ENCODE assay signal across 12 cellular contexts in the genomic region with DNA sequence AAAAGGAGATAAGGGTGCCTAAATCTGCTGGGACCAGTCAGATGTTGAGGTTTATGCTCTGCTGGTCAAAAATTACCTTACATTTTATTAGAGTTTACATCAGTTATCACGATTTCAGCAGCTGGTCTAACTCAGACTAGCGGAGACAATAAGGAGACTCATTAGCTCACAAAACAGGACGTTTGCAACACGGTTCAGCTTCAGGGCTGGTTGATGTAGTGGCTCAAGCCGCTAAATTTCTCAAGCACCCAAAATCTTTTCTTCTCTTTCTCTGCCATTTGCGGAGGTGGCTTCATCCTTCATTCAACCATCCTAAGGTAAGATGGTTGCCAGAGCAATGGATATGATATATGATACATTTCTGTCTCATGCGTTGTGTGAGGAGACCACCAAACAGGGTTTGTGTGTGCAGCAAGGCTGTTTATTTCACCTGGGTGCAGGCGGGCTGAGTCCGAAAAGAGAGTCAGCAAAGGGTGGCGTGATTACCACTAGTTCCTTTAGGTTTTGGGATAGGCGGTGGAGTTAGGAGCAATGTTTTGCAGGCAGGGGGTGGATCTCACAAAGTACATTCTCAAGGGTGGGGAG. TPM values are rescaled to one million over a fixed set of nuclear protein-coding genes. Genes with fewer than 3 reads are reported as not detected.
A peak's percentile ranks its signal among the peaks of the same experiment; 100 is the strongest.
DNase-seq lines count a peak whose midpoint lies in the region; ATAC-seq and TF ChIP-seq lines count a peak whose summit lies in the region.
"Had no signal": no experiment of that assay in that cellular context is flagged by ENCODE, and none has a peak within 500 bp of the region (broad histone marks: within the 10 kb centered on the region; RNA-seq: fewer than 3 reads in every experiment).

No MANE protein-coding gene starts in this region.

- POLR2A ChIA-PET in activated B cell treated with CpG ODN at 0.5 μM for 24 hours (lab: Charles Lee) (interaction anchor here (0.5 kb wide), 1 partner anchor 27 kb away, joined by 3 read pairs; no protein-coding TSS in a partner anchor), HEK293T (lab: Yijun Ruan, JAX) (interaction anchor here (1.2 kb wide), 1 partner anchor 53 kb away, joined by 4 read pairs; no protein-coding TSS in a partner anchor)

- no peak for ATAC-seq in stimulated activated naive CD8-positive, alpha-beta T cell treated with anti-CD3 and anti-CD28 coated beads, Interleukin-15, Interleukin-2, amounts not matched to agents 100 U/mL and 50 U/mL, for 24 hours
- ATAC-seq in activated B cell treated with CpG ODN at 0.5 μM for 24 hours (ENCODE audit: low read depth) (no peak), GM19023 (IDR thresholded peaks at IDR 0.05; ENCODE audit: unreplicated experiment) (no peak), Right ventricle myocardium superior (ENCODE audit: poor library complexity) (no peak), gastrocnemius medialis (no peak)

- no peaks in the 10 kb centered on the region for H3K27me3 Mint-ChIP-seq in stimulated activated naive CD8-positive, alpha-beta T cell treated with anti-CD3 and anti-CD28 coated beads, Interleukin-15, Interleukin-2, amounts not matched to agents 100 ng/mL and 50 ng/mL, for 24 hours
- H3K27me3 Mint-ChIP-seq in activated B cell treated with CpG ODN at 0.5 μM for 24 hours, result no peaks in the 10 kb centered on the region
- peaks cover 2 to 7% (median 4%) of the 10 kb centered on the region in 3 donors for H3K27me3 Mint-ChIP-seq in immature natural killer cell (ENCODE audit: low read depth in 3 of 3)

- no peaks in the 10 kb centered on the region for H3K9me3 Mint-ChIP-seq in stimulated activated naive CD8-positive, alpha-beta T cell treated with anti-CD3 and anti-CD28 coated beads, Interleukin-15, Interleukin-2, amounts not matched to agents 100 ng/mL and 50 ng/mL, for 24 hours
- H3K9me3 Mint-ChIP-seq in activated B cell treated with CpG ODN at 0.5 μM for 24 hours (no peaks in the 10 kb centered on the region), immature natural killer cell (no peaks in the 10 kb centered on the region)

- CTCF ChIA-PET in activated B cell treated with CpG ODN at 0.5 μM for 24 hours (lab: Charles Lee), result interaction anchor here (0.9 to 1.0 kb wide), 2 partner anchors 30 to 53 kb away, joined by 3 to 4 read pairs; a partner anchor contains a TSS
- CTCF ChIA-PET in HEK293T (lab: Yijun Ruan, JAX), result no interaction called here

- in situ Hi-C loops in gastrocnemius medialis (cut with MboI; ENCODE audit: low sequenced_read_pairs in 4 of 4), result no loop called here

- no peak for TF ChIP-seq CTCF in activated B cell treated with CpG ODN at 0.5 μM for 24 hours (IDR thresholded peaks at IDR 0.05)
- no peak for TF ChIP-seq CTCF in gastrocnemius medialis (IDR thresholded peaks at IDR 0.05 in 4 of 5, conservative IDR thresholded peaks at IDR 0.05 in 1 of 5)

- H3K27ac Mint-ChIP-seq in stimulated activated naive CD8-positive, alpha-beta T cell treated with anti-CD3 and anti-CD28 coated beads, Interleukin-15, Interleukin-2, amounts not matched to agents 100 ng/mL and 50 ng/mL, for 24 hours, result peak overlapping the region; percentile 94
- H3K27ac Mint-ChIP-seq in activated B cell treated with CpG ODN at 0.5 μM for 24 hours (peak overlapping the region; percentile 87), immature natural killer cell (peak overlapping the region; percentile 93 to 99 (median 96))

- no peak for DNase-seq in stimulated activated naive CD8-positive, alpha-beta T cell treated with anti-CD3 and anti-CD28 coated beads, Interleukin-15, Interleukin-2, amounts not matched to agents 100 U/mL and 50 U/mL, for 24 hours
- no peak for DNase-seq in activated B cell treated with CpG ODN at 0.5 μM for 24 hours
- DNase-seq in immature natural killer cell, result no peak
- DNase-seq in Right ventricle myocardium superior, result no peak
- DNase-seq in HEK293T (ENCODE audit: extremely low spot score), result no peak
- DNase-seq in gastrocnemius medialis, result no peak
- DNase-seq: GDM1 had no signal

- H3K4me1 Mint-ChIP-seq in stimulated activated naive CD8-positive, alpha-beta T cell treated with anti-CD3 and anti-CD28 coated beads, Interleukin-15, Interleukin-2, amounts not matched to agents 100 ng/mL and 50 ng/mL, for 24 hours (ENCODE audit: low read depth), result peaks cover 27% of the 10 kb centered on the region
- H3K4me1 Mint-ChIP-seq in activated B cell treated with CpG ODN at 0.5 μM for 24 hours (peaks cover 22% of the 10 kb centered on the region), immature natural killer cell (peaks cover 18 to 27% of the 10 kb centered on the region in 2 donors)

- H3K27me3 ChIP-seq in gastrocnemius medialis, result no peaks in the 10 kb centered on the region
- H3K27me3 ChIP-seq: pancreas had no signal

- H3K27ac ChIP-seq in gastrocnemius medialis, result no peak overlapping the region
- H3K27ac ChIP-seq: pancreas, RWPE1 had no signal

- H3K9me3 ChIP-seq in gastrocnemius medialis, result no peaks in the 10 kb centered on the region
- H3K9me3 ChIP-seq: pancreas had no signal

- intact Hi-C loops in activated B cell treated with CpG ODN at 0.5 μM for 24 hours (cut with micrococcal nuclease), result loop anchor here (1.0 to 2.0 kb wide), 2 partner anchors 31 to 48 kb away; a partner anchor contains a TSS
- intact Hi-C loops in Right ventricle myocardium superior (cut with DNase I), result no loop called here
- intact Hi-C loops in gastrocnemius medialis (cut with DNase I; ENCODE audit: low total_unique reads), result no loop called here

- H3K36me3 ChIP-seq in gastrocnemius medialis, result no peaks in the 10 kb centered on the region
- H3K36me3 ChIP-seq: pancreas had no signal

- no peak for TF ChIP-seq POLR2A in gastrocnemius medialis (IDR thresholded peaks at IDR 0.05)

- H3K4me1 ChIP-seq in gastrocnemius medialis, result no peaks in the 10 kb centered on the region
- H3K4me1 ChIP-seq: pancreas had no signal

- no peak overlapping the region for H3K4me3 ChIP-seq in gastrocnemius medialis
- H3K4me3 ChIP-seq: lung, pancreas had no signal

- H3K4me3 Mint-ChIP-seq in stimulated activated naive CD8-positive, alpha-beta T cell treated with anti-CD3 and anti-CD28 coated beads, Interleukin-15, Interleukin-2, amounts not matched to agents 100 ng/mL and 50 ng/mL, for 24 hours, result peak overlapping the region; percentile 69
- H3K4me3 Mint-ChIP-seq in activated B cell treated with CpG ODN at 0.5 μM for 24 hours, result peak overlapping the region; percentile 30
- H3K4me3 Mint-ChIP-seq in immature natural killer cell, result peak overlapping the region; percentile 62 to 80 (median 66)

- H3K36me3 Mint-ChIP-seq in stimulated activated naive CD8-positive, alpha-beta T cell treated with anti-CD3 and anti-CD28 coated beads, Interleukin-15, Interleukin-2, amounts not matched to agents 100 ng/mL and 50 ng/mL, for 24 hours (ENCODE audit: low read depth), result no peaks in the 10 kb centered on the region
- H3K36me3 Mint-ChIP-seq in activated B cell treated with CpG ODN at 0.5 μM for 24 hours (ENCODE audit: low read depth) (no peaks in the 10 kb centered on the region), immature natural killer cell (no peaks in the 10 kb centered on the region)

TF ChIP-seq in HEK293T, 16 proteins besides CTCF, POLR2A, EP300 and RAD21:
- TF ChIP-seq BHLHE40 (IDR thresholded peaks at IDR 0.05; ENCODE audit: borderline replicate concordance) (no peak), TARDBP (IDR thresholded peaks at IDR 0.05) (no peak), FOXK2 (IDR thresholded peaks at IDR 0.05) (no peak), HDGF (IDR thresholded peaks at IDR 0.05; ENCODE audit: borderline replicate concordance) (no peak), NFRKB (IDR thresholded peaks at IDR 0.05) (no peak), ARNT (IDR thresholded peaks at IDR 0.05) (no peak), L3MBTL2 (conservative IDR thresholded peaks at IDR 0.05) (no peak), ZNF384 (IDR thresholded peaks at IDR 0.05) (no peak), LEF1 (IDR thresholded peaks at IDR 0.05; ENCODE audit: borderline replicate concordance) (no peak), ELF4 (IDR thresholded peaks at IDR 0.05) (no peak)
TF ChIP-seq in HEK293T: peak in this region for 0.

RNA-seq across cellular contexts. Expression of a gene that starts 30.3 kb away (rescaled TPM):
- 58.6 and 63.2 TPM in 2 replicates for total RNA-seq in activated B cell treated with CpG ODN at 0.5 μM for 24 hours
- 10 to 100 TPM in 1 of 3 donors, 1 to 10 TPM in 2; 1.4 to 30.6 (median 9.5) TPM for polyA plus RNA-seq in immature natural killer cell
- total RNA-seq in Right ventricle myocardium superior, result 92.5 TPM
- 100 to 1,000 TPM; 371 to 626 (median 552) TPM for total RNA-seq in gastrocnemius medialis

RNA-seq across cellular contexts. Expression of a gene that starts 47.9 kb away (rescaled TPM):
- total RNA-seq in activated B cell treated with CpG ODN at 0.5 μM for 24 hours (39.8 and 48.0 TPM in 2 replicates), Right ventricle myocardium superior (8.0 TPM), gastrocnemius medialis (10 to 100 TPM; 12.1 to 23.3 (median 20.5) TPM)
- 10 to 100 TPM in 1 of 3 donors, 1 to 10 TPM in 2; 2.4 to 13.2 (median 5.6) TPM for polyA plus RNA-seq in immature natural killer cell
